9 cellular contexts compared by ENCODE assay signal in the genomic region with DNA sequence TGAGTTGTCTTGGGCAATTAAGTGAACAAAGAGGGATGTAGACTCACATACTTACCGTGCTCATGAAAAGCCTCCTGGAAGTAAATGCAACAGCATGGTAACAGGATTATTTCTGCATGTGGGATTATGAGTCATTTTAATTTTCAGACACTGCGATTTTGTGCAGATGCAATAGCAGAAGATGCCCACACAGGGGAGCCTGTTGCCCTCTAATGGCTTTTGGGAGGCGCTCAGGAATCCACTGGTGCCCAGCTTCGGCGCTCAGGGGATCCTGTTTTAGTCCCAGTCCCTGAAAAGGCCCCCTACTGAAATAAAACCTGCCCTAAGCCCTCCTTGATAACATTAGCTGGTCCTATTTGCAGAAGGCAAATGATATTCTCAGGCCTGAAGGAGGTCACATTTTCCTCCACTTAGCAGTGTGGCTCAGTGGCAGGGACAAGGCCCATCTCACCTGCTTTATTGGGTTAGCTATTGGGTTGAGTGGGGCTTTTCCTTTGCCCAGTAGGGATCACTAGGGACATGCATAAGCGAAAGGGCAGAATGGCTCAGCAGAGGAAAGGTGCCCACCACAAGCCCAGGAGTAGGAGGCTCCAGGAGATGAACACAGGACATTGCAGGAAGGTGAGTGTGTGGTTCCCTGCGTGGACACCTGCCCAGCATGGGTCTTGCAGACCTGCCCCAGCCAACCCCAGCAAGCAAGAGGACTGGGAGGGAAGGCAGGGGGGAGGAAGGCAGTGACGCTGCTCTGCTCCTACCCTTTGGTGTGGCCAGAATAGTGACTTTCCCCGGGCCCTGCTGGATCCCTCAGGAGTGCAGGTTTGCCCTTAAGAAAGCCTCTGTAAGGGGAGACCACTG. TPM values are rescaled to one million over a fixed set of nuclear protein-coding genes. Genes with fewer than 3 reads are reported as not detected.
A peak's percentile ranks its signal among the peaks of the same experiment; 100 is the strongest.
DNase-seq lines count a peak whose midpoint lies in the region; ATAC-seq and TF ChIP-seq lines count a peak whose summit lies in the region.
"Had no signal": no experiment of that assay in that cellular context is flagged by ENCODE, and none has a peak within 500 bp of the region (broad histone marks: within the 10 kb centered on the region; RNA-seq: fewer than 3 reads in every experiment).

No MANE protein-coding gene starts in this region.

- no peaks in the 10 kb centered on the region for H3K36me3 Mint-ChIP-seq in activated T-helper 17 cell treated with anti-CD3 and anti-CD28 coated beads, Interleukin-2, amount 50 U/mL, for 72 hours (ENCODE audit: low read depth)
- H3K36me3 Mint-ChIP-seq in CD8-positive, alpha-beta memory T cell, result no peaks in the 10 kb centered on the region
- H3K36me3 Mint-ChIP-seq: activated naive CD4-positive, alpha-beta T cell treated with anti-CD3 and anti-CD28 coated beads, Interleukin-2, amount 50 U/mL, for 72 hours had no signal

- H3K27ac ChIP-seq in heart right ventricle, result no peak overlapping the region
- no peak overlapping the region for H3K27ac ChIP-seq in gastrocnemius medialis
- no peak overlapping the region for H3K27ac ChIP-seq in CD8-positive, alpha-beta memory T cell (ENCODE audit: low read depth, low read length)

- peaks cover 19% of the 10 kb centered on the region for H3K27me3 Mint-ChIP-seq in activated T-helper 17 cell treated with anti-CD3 and anti-CD28 coated beads, Interleukin-2, amount 50 U/mL, for 72 hours
- peaks cover 4 to 21% of the 10 kb centered on the region in 2 donors for H3K27me3 Mint-ChIP-seq in CD8-positive, alpha-beta memory T cell

- CTCF ChIA-PET in CD8-positive, alpha-beta memory T cell (lab: Charles Lee), result no interaction called here

- POLR2A ChIA-PET in CD8-positive, alpha-beta memory T cell (lab: Charles Lee), result no interaction called here

- no peak overlapping the region for H3K27ac Mint-ChIP-seq in activated T-helper 17 cell treated with anti-CD3 and anti-CD28 coated beads, Interleukin-2, amount 50 U/mL, for 72 hours
- no peak overlapping the region for H3K27ac Mint-ChIP-seq in CD8-positive, alpha-beta memory T cell
- H3K27ac Mint-ChIP-seq: activated naive CD4-positive, alpha-beta T cell treated with anti-CD3 and anti-CD28 coated beads, Interleukin-2, amount 50 U/mL, for 72 hours had no signal

- H3K4me3 Mint-ChIP-seq in activated T-helper 17 cell treated with anti-CD3 and anti-CD28 coated beads, Interleukin-2, amount 50 U/mL, for 72 hours, result no peak overlapping the region
- no peak overlapping the region for H3K4me3 Mint-ChIP-seq in CD8-positive, alpha-beta memory T cell

- WGBS in heart right ventricle, 2 donors, result 43 to 46% methylated on average over 9 of the region's 9 CpGs

- no peaks in the 10 kb centered on the region for H3K4me1 ChIP-seq in heart right ventricle
- H3K4me1 ChIP-seq in gastrocnemius medialis, result no peaks in the 10 kb centered on the region
- H3K4me1 ChIP-seq in CD8-positive, alpha-beta memory T cell (ENCODE audit: insufficient read depth, low read length), result no peaks in the 10 kb centered on the region

- H3K4me3 ChIP-seq in heart right ventricle (no peak overlapping the region), gastrocnemius medialis (no peak overlapping the region)
- H3K4me3 ChIP-seq in CD8-positive, alpha-beta memory T cell (ENCODE audit: low read length), result no peak overlapping the region

- no peak for TF ChIP-seq POLR2A in gastrocnemius medialis (IDR thresholded peaks at IDR 0.05)

- in situ Hi-C loops in gastrocnemius medialis (cut with MboI; ENCODE audit: low sequenced_read_pairs in 4 of 4), result loop anchor here in 2 of 4 donors (5.0 to 10.0 kb wide), 2 partner anchors 293 to 330 kb away; no protein-coding TSS in a partner anchor

- DNase-seq in DMS79 treated with DMSO at 0.1 percent for 48 hours (lab: John Stamatoyannopoulos, UW) (peak; percentile 29), GM19238 (ENCODE audit: insufficient read length, low spot score) (peak; percentile 40), NCI-H345 treated with DMSO at 0.1 percent for 48 hours (lab: John Stamatoyannopoulos, UW; ENCODE audit: unreplicated experiment) (peak; percentile 65), heart right ventricle (peak; percentile 31 to 52), gastrocnemius medialis (peak; percentile 19 to 37)
- DNase-seq in CD8-positive, alpha-beta memory T cell, result no peak

- H3K9me3 Mint-ChIP-seq in activated T-helper 17 cell treated with anti-CD3 and anti-CD28 coated beads, Interleukin-2, amount 50 U/mL, for 72 hours, result no peaks in the 10 kb centered on the region
- peaks cover 0 to 3% (median 0%) of the 10 kb centered on the region in 5 donors for H3K9me3 Mint-ChIP-seq in CD8-positive, alpha-beta memory T cell
- H3K9me3 Mint-ChIP-seq: activated naive CD4-positive, alpha-beta T cell treated with anti-CD3 and anti-CD28 coated beads, Interleukin-2, amount 50 U/mL, for 72 hours had no signal

- peak; percentile 73 to 93 (median 85) for TF ChIP-seq CTCF in heart right ventricle (IDR thresholded peaks at IDR 0.05)
- peak; percentile 82 to 91 (median 86) for TF ChIP-seq CTCF in gastrocnemius medialis (IDR thresholded peaks at IDR 0.05 in 4 of 5, conservative IDR thresholded peaks at IDR 0.05 in 1 of 5)

- ATAC-seq in HG03139 (IDR thresholded peaks at IDR 0.05; ENCODE audit: unreplicated experiment) (peak; percentile 78), heart right ventricle (peak; percentile 34 to 80 (median 60)), gastrocnemius medialis (peak; percentile 81 to 85)
- peak; percentile 29 for ATAC-seq in activated T-helper 17 cell treated with anti-CD3 and anti-CD28 coated beads, Interleukin-2, amount 50 U/mL, for 72 hours (replicated peaks)

- H3K27me3 ChIP-seq in heart right ventricle (peaks cover 0 to 4% (median 0%) of the 10 kb centered on the region in 7 donors), gastrocnemius medialis (no peaks in the 10 kb centered on the region)
- H3K27me3 ChIP-seq in CD8-positive, alpha-beta memory T cell (ENCODE audit: insufficient read depth, low read length, poor library complexity, severe bottlenecking), result no peaks in the 10 kb centered on the region

- no peaks in the 10 kb centered on the region for H3K36me3 ChIP-seq in heart right ventricle
- H3K36me3 ChIP-seq in gastrocnemius medialis, result no peaks in the 10 kb centered on the region
- H3K36me3 ChIP-seq in CD8-positive, alpha-beta memory T cell (ENCODE audit: insufficient read depth, low read length), result no peaks in the 10 kb centered on the region

- intact Hi-C loops in heart right ventricle (cut with DNase I), result loop anchor here (1.0 to 10.0 kb wide), 13 partner anchors 63 to 527 kb away; no protein-coding TSS in a partner anchor
- intact Hi-C loops in gastrocnemius medialis (cut with DNase I; ENCODE audit: low total_unique reads), result loop anchor here (1.0 to 2.0 kb wide), 6 partner anchors 27 to 527 kb away; a partner anchor contains a TSS

- no peaks in the 10 kb centered on the region for H3K4me1 Mint-ChIP-seq in activated T-helper 17 cell treated with anti-CD3 and anti-CD28 coated beads, Interleukin-2, amount 50 U/mL, for 72 hours
- no peaks in the 10 kb centered on the region for H3K4me1 Mint-ChIP-seq in CD8-positive, alpha-beta memory T cell

- H3K9me3 ChIP-seq in heart right ventricle (no peaks in the 10 kb centered on the region), gastrocnemius medialis (no peaks in the 10 kb centered on the region)
- H3K9me3 ChIP-seq in CD8-positive, alpha-beta memory T cell (ENCODE audit: low read length), result no peaks in the 10 kb centered on the region

RNA-seq across cellular contexts. Expression of a gene that starts 26.5 kb away (rescaled TPM):
- total RNA-seq in activated T-helper 17 cell treated with anti-CD3 and anti-CD28 coated beads, Interleukin-2, amount 50 U/mL, for 72 hours, result not detected
- total RNA-seq in heart right ventricle (1 to 10 TPM; 1.5 to 3.8 (median 2.9) TPM), gastrocnemius medialis (100 to 1,000 TPM in 1 of 4 donors, 10 to 100 TPM in 3; 25.8 to 103 (median 65.6) TPM)
- polyA plus RNA-seq in heart right ventricle, result 1 to 10 TPM; 2.0 to 2.1 TPM
- not detected for total RNA-seq in CD8-positive, alpha-beta memory T cell
- not detected for polyA plus RNA-seq in CD8-positive, alpha-beta memory T cell
- total RNA-seq: activated naive CD4-positive, alpha-beta T cell treated with anti-CD3 and anti-CD28 coated beads, Interleukin-2, amount 50 U/mL, for 72 hours had no signal

RNA-seq across cellular contexts. Expression of a gene that starts 35.7 kb away (rescaled TPM):
- not detected for total RNA-seq in activated T-helper 17 cell treated with anti-CD3 and anti-CD28 coated beads, Interleukin-2, amount 50 U/mL, for 72 hours
- total RNA-seq in heart right ventricle (not detected), gastrocnemius medialis (not detected)
- not detected for polyA plus RNA-seq in heart right ventricle
- not detected for total RNA-seq in CD8-positive, alpha-beta memory T cell
- polyA plus RNA-seq in CD8-positive, alpha-beta memory T cell, result not detected
- total RNA-seq: activated naive CD4-positive, alpha-beta T cell treated with anti-CD3 and anti-CD28 coated beads, Interleukin-2, amount 50 U/mL, for 72 hours had no signal

Comparison
In these comparisons a context has a peak if more than half of its experiments do, and no peak if none do; other contexts are left out.
1. DNase-seq: peak in DMS79 treated with DMSO at 0.1 percent for 48 hours (single experiment), GM19238 (single experiment), NCI-H345 treated with DMSO at 0.1 percent for 48 hours (single experiment), heart right ventricle (2 of 2) and gastrocnemius medialis (2 of 2); none in CD8-positive, alpha-beta memory T cell (0 of 5).
2. ATAC-seq: peak in every context shown above with its lines; median percentile 83 in gastrocnemius medialis; 78 in HG03139; 60 in heart right ventricle; 29 in activated T-helper 17 cell treated with anti-CD3 and anti-CD28 coated beads, Interleukin-2, amount 50 U/mL, for 72 hours.
3. RNA of a gene that starts 26.5 kb away (total RNA-seq): 25.8 to 103 TPM in gastrocnemius medialis; 1.5 to 3.8 TPM in heart right ventricle, not detected in activated T-helper 17 cell treated with anti-CD3 and anti-CD28 coated beads, Interleukin-2, amount 50 U/mL, for 72 hours and not detected in CD8-positive, alpha-beta memory T cell; every median in the first group is over 4 times any median in the second.